In the genomic region with DNA sequence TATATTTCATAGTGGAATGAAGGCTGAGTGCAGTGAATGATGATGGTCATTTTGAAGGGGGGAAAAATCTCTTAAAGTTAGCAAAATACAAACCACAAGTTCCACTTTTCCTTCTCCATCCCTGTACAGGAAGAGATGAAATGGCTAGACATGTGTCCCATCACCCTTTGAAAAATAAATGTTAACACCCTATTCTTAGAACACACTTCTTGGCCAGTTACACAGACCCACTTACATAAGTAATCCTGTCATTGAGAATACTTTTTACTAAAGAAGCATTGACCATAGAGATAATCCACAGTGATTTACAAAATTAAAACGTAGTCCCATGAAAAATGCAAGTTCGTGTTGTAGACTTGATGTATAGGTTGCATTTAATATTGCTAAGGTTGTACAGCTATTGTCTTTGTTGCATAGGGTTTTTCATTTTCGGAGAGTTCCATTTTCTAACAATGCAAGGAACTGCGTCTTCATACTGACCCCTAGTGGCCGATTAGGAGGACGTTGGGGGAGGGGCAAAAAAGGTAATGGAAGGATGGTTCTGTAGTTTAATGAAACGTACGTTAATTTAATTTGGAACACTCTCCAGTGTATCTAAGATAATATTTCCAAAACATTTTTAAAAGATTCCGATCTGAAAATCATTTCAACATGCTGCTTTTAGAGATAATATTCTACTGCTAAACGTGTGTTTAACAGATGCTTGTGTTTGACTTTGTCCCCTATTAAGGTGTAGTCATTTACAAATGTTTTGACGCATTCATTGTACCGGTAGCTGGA, we compare ENCODE assay signal across 8 cellular contexts.
DNase-seq lines count a peak whose midpoint lies in the region; ATAC-seq and TF ChIP-seq lines count a peak whose summit lies in the region.

No MANE protein-coding gene starts in this region.

- H3K36me3 Mint-ChIP-seq in natural killer cell: no peaks in the 10 kb centered on the region
- no peaks in the 10 kb centered on the region for H3K36me3 Mint-ChIP-seq in stimulated activated naive B cell treated with anti-CD40 and anti-IgM and Interleukin-4, amounts not matched to agents 10 μg/mL and 1 μg/mL and 100 μg/mL, for 72 hours

- peaks cover 11 to 16% of the 10 kb centered on the region in 2 donors for H3K27me3 Mint-ChIP-seq in natural killer cell (ENCODE audit: low read depth in 2 of 2)
- H3K27me3 Mint-ChIP-seq in stimulated activated naive B cell treated with anti-CD40 and anti-IgM and Interleukin-4, amounts not matched to agents 10 μg/mL and 1 μg/mL and 100 μg/mL, for 72 hours: peaks cover 10 to 16% of the 10 kb centered on the region in 2 donors

- TF ChIP-seq CTCF in GM12874 (IDR thresholded peaks at IDR 0.05; ENCODE audit: insufficient read depth, low read depth, low read length) (peak; percentile 74), HL-60 (IDR thresholded peaks at IDR 0.05; ENCODE audit: insufficient read depth, low read length) (no peak), OCI-LY1 (IDR thresholded peaks at IDR 0.05; ENCODE audit: low read length) (peak; percentile 95), epithelial cell of proximal tubule (conservative IDR thresholded peaks at IDR 0.05; ENCODE audit: low read depth, low read length) (peak; percentile 99), natural killer cell (IDR thresholded peaks at IDR 0.05) (peak; percentile 90)

- peaks cover 4 to 6% of the 10 kb centered on the region in 2 donors for H3K4me1 Mint-ChIP-seq in natural killer cell
- H3K4me1 Mint-ChIP-seq in stimulated activated naive B cell treated with anti-CD40 and anti-IgM and Interleukin-4, amounts not matched to agents 10 μg/mL and 1 μg/mL and 100 μg/mL, for 72 hours: peaks cover 0 to 4% of the 10 kb centered on the region in 2 donors

- peak; percentile 87 to 95 (median 90) for ATAC-seq in natural killer cell
- peak in 1 of 2 donors; percentile 60 for ATAC-seq in stimulated activated naive B cell treated with anti-CD40 and anti-IgM and Interleukin-4, amounts not matched to agents 10 μg/mL and 1 μg/mL and 100 μg/mL, for 72 hours (replicated peaks)
- ATAC-seq in GM19395 (IDR thresholded peaks at IDR 0.05; ENCODE audit: unreplicated experiment): no peak

- DNase-seq in HL-60 (ENCODE audit: low read depth in 1 of 2, low spot score in 1 of 2): peak; percentile 10 to 18
- peak; percentile 71 for DNase-seq in activated CD8-positive, alpha-beta memory T cell treated with anti-CD3 and anti-CD28 coated beads, Interleukin-2, amount 50 U/mL, for 48 hours
- no peak for DNase-seq in epithelial cell of proximal tubule (ENCODE audit: low read depth)
- peak; percentile 48 for DNase-seq in natural killer cell
- peak; percentile 35 for DNase-seq in stimulated activated naive B cell treated with anti-CD40 and anti-IgM and Interleukin-4, amounts not matched to agents 10 μg/mL and 1 μg/mL and 100 μg/mL, for 72 hours

- H3K9me3 Mint-ChIP-seq in natural killer cell: no peaks in the 10 kb centered on the region
- H3K9me3 Mint-ChIP-seq in stimulated activated naive B cell treated with anti-CD40 and anti-IgM and Interleukin-4, amounts not matched to agents 10 μg/mL and 1 μg/mL and 100 μg/mL, for 72 hours: no peaks in the 10 kb centered on the region

- H3K9ac ChIP-seq in OCI-LY1 (ENCODE audit: low read length): no peak overlapping the region

- H3K4me1 ChIP-seq in OCI-LY1 (ENCODE audit: insufficient read depth, low read length, severe bottlenecking): no peaks in the 10 kb centered on the region

- H3K9me3 ChIP-seq in OCI-LY1 (ENCODE audit: low read length): no peaks in the 10 kb centered on the region

- H4K20me1 ChIP-seq in OCI-LY1 (ENCODE audit: insufficient read depth, low read length): no peaks in the 10 kb centered on the region

- no peaks in the 10 kb centered on the region for H3K36me3 ChIP-seq in OCI-LY1 (ENCODE audit: insufficient read depth, low read length)

- no peaks in the 10 kb centered on the region for H3F3A ChIP-seq in OCI-LY1 (ENCODE audit: insufficient read depth, low read length)

- H3K27ac ChIP-seq in HL-60 (replicated peaks): no peak overlapping the region
- no peak overlapping the region for H3K27ac ChIP-seq in OCI-LY1 (ENCODE audit: low read depth, low read length, poor library complexity, severe bottlenecking)

- H3K79me2 ChIP-seq in OCI-LY1 (ENCODE audit: insufficient read depth, low read length): no peaks in the 10 kb centered on the region

- H3K27me3 ChIP-seq in HL-60 (ENCODE audit: insufficient read depth, poor library complexity, severe bottlenecking) (no peaks in the 10 kb centered on the region), OCI-LY1 (ENCODE audit: insufficient read depth, low read length) (no peaks in the 10 kb centered on the region)

- intact Hi-C loops in natural killer cell (cut with micrococcal nuclease): loop anchor here (1.0 to 10.0 kb wide), 7 partner anchors 284 to 978 kb away; no protein-coding TSS in a partner anchor

- H3K4me2 ChIP-seq in OCI-LY1 (ENCODE audit: low read length): no peak overlapping the region

- no peak overlapping the region for H3K27ac Mint-ChIP-seq in natural killer cell
- H3K27ac Mint-ChIP-seq in stimulated activated naive B cell treated with anti-CD40 and anti-IgM and Interleukin-4, amounts not matched to agents 10 μg/mL and 1 μg/mL and 100 μg/mL, for 72 hours: no peak overlapping the region

- H2AFZ ChIP-seq in OCI-LY1 (ENCODE audit: low read length): no peak overlapping the region

- H3K9me2 ChIP-seq in OCI-LY1 (ENCODE audit: low read depth, low read length): no peaks in the 10 kb centered on the region

- no peak overlapping the region for H3K4me3 Mint-ChIP-seq in natural killer cell
- H3K4me3 Mint-ChIP-seq in stimulated activated naive B cell treated with anti-CD40 and anti-IgM and Interleukin-4, amounts not matched to agents 10 μg/mL and 1 μg/mL and 100 μg/mL, for 72 hours: no peak overlapping the region

- H3K4me3 ChIP-seq in HL-60 (replicated peaks; ENCODE audit: insufficient read depth, low read length): no peak overlapping the region
- no peak overlapping the region for H3K4me3 ChIP-seq in OCI-LY1 (ENCODE audit: low read depth, low read length, poor library complexity, severe bottlenecking)
- H3K4me3 ChIP-seq in epithelial cell of proximal tubule (ENCODE audit: low read depth, low read length): no peak overlapping the region
